In genomic region chr10:45594276-45595157, GRCh38 we compare ENCODE assay signal across 1 cellular context.
A peak's percentile ranks its signal among the peaks of the same experiment; 100 is the strongest.
TF ChIP-seq lines count a peak whose summit lies in the region.

No MANE protein-coding gene starts in this region.

TF ChIP-seq in HepG2, 621 proteins besides CTCF, POLR2A, EP300 and RAD21 (continued from another document and continues in another):
- TF ChIP-seq GABPA (IDR thresholded peaks at IDR 0.05; ENCODE audit: low read depth, low read length) = no peak
- 0 out of 2 replicates have a peak, but pooled peaks have one; percentile 35 for TF ChIP-seq GABPA (CRISPR knock-in tag; IDR thresholded peaks at IDR 0.05; ENCODE audit: low read depth)
- no peak for TF ChIP-seq ZNF383 (CRISPR knock-in tag; IDR thresholded peaks at IDR 0.05; ENCODE audit: borderline replicate concordance)
- no peak for TF ChIP-seq AKAP8 (CRISPR knock-in tag; IDR thresholded peaks at IDR 0.05)
- peak; percentile 38; the same call in 1 of the 2 replicates for TF ChIP-seq SMAD3 (CRISPR knock-in tag; IDR thresholded peaks at IDR 0.05)
- TF ChIP-seq ZNF713 (CRISPR knock-in tag; IDR thresholded peaks at IDR 0.05) = no peak
- peak; percentile 86 for TF ChIP-seq ZNF747 (CRISPR knock-in tag; IDR thresholded peaks at IDR 0.05; ENCODE audit: borderline replicate concordance)
- peak; percentile 39; the same call in 1 of the 2 replicates for TF ChIP-seq ZNF292 (CRISPR knock-in tag; IDR thresholded peaks at IDR 0.05; ENCODE audit: borderline replicate concordance, low read depth)
- TF ChIP-seq NPAS2 (CRISPR knock-in tag; IDR thresholded peaks at IDR 0.05; ENCODE audit: borderline replicate concordance) = no peak
- TF ChIP-seq SNAI1 (CRISPR knock-in tag; IDR thresholded peaks at IDR 0.05; ENCODE audit: borderline replicate concordance) = no peak
- TF ChIP-seq PBX3 (CRISPR knock-in tag; IDR thresholded peaks at IDR 0.05; ENCODE audit: borderline replicate concordance) = no peak
- TF ChIP-seq ZNF33A (CRISPR knock-in tag; IDR thresholded peaks at IDR 0.05; ENCODE audit: borderline replicate concordance) = 0 out of 2 replicates have a peak, but pooled peaks have one; percentile 20
- no peak for TF ChIP-seq TAF15 (IDR thresholded peaks at IDR 0.05; ENCODE audit: low read depth, low read length, poor library complexity, severe bottlenecking)
- TF ChIP-seq ATF4 (CRISPR knock-in tag; IDR thresholded peaks at IDR 0.05) = peak in 1 of 2 experiments; percentile 49; a peak in 2 of 4 replicates
- TF ChIP-seq IRF1 (CRISPR knock-in tag; IDR thresholded peaks at IDR 0.05; ENCODE audit: low read depth) = peak; percentile 32; the same call in 1 of the 2 replicates
- TF ChIP-seq ZNF138 (CRISPR knock-in tag; IDR thresholded peaks at IDR 0.05; ENCODE audit: low read depth) = peak; percentile 69; the same call in 1 of the 2 replicates
- no peak for TF ChIP-seq SOX13 (IDR thresholded peaks at IDR 0.05)
- TF ChIP-seq SOX13 (CRISPR knock-in tag; conservative IDR thresholded peaks at IDR 0.05 in 1 of 2, IDR thresholded peaks at IDR 0.05 in 1 of 2) = peak in 1 of 2 experiments; percentile 80; a peak in 2 of 4 replicates
- peak; percentile 41; the same call in 1 of the 2 replicates for TF ChIP-seq ZNF770 (CRISPR knock-in tag; IDR thresholded peaks at IDR 0.05)
- TF ChIP-seq BRD4 (CRISPR knock-in tag; IDR thresholded peaks at IDR 0.05) = peak; percentile 83
- TF ChIP-seq ZNF441 (CRISPR knock-in tag; IDR thresholded peaks at IDR 0.05; ENCODE audit: borderline replicate concordance) = no peak
- peak; percentile 68; the same call in 1 of the 2 replicates for TF ChIP-seq ZNF777 (CRISPR knock-in tag; IDR thresholded peaks at IDR 0.05)
- peak; percentile 91; the same call in 1 of the 2 replicates for TF ChIP-seq NKX3-1 (CRISPR knock-in tag; IDR thresholded peaks at IDR 0.05)
- no peak for TF ChIP-seq ZNF761 (CRISPR knock-in tag; conservative IDR thresholded peaks at IDR 0.05)
- TF ChIP-seq FUBP1 (CRISPR knock-in tag; IDR thresholded peaks at IDR 0.05; ENCODE audit: borderline replicate concordance) = no peak
- TF ChIP-seq ZNF724P (CRISPR knock-in tag; IDR thresholded peaks at IDR 0.05; ENCODE audit: borderline replicate concordance) = peak; percentile 91; the same call in 1 of the 2 replicates
- no peak for TF ChIP-seq PAX8 (CRISPR knock-in tag; IDR thresholded peaks at IDR 0.05; ENCODE audit: borderline replicate concordance)
- peak; percentile 89 for TF ChIP-seq RXRA (CRISPR knock-in tag; IDR thresholded peaks at IDR 0.05)
- peak; percentile 73; the same call in 1 of the 2 replicates for TF ChIP-seq ZBTB3 (CRISPR knock-in tag; IDR thresholded peaks at IDR 0.05; ENCODE audit: borderline replicate concordance, low read depth)
- TF ChIP-seq ZNF451 (CRISPR knock-in tag; IDR thresholded peaks at IDR 0.05) = peak; percentile 91
- TF ChIP-seq U2AF2 (IDR thresholded peaks at IDR 0.05; ENCODE audit: low read depth, low read length) = peak; percentile 88; the same call in 1 of the 2 replicates
- TF ChIP-seq ZNF205 (CRISPR knock-in tag; IDR thresholded peaks at IDR 0.05) = peak; percentile 67; the same call in 1 of the 2 replicates
- no peak for TF ChIP-seq MAFF (IDR thresholded peaks at IDR 0.05; ENCODE audit: low read depth, low read length)
- 0 out of 2 replicates have a peak, but pooled peaks have one; percentile 72 for TF ChIP-seq ZBTB43 (CRISPR knock-in tag; conservative IDR thresholded peaks at IDR 0.05)
- no peak for TF ChIP-seq PAF1 (CRISPR knock-in tag; IDR thresholded peaks at IDR 0.05)
- no peak for TF ChIP-seq NFE2 (CRISPR knock-in tag; IDR thresholded peaks at IDR 0.05)
- TF ChIP-seq ATF5 (CRISPR knock-in tag; IDR thresholded peaks at IDR 0.05; ENCODE audit: low read depth) = no peak
- peak; percentile 98 for TF ChIP-seq YEATS4 (CRISPR knock-in tag; IDR thresholded peaks at IDR 0.05; ENCODE audit: borderline replicate concordance)
- no peak for TF ChIP-seq ZNF569 (CRISPR knock-in tag; IDR thresholded peaks at IDR 0.05; ENCODE audit: borderline replicate concordance)
- no peak for TF ChIP-seq NR2F6 (IDR thresholded peaks at IDR 0.05)
- peak; percentile 49; the same call in 1 of the 2 replicates for TF ChIP-seq NR2F6 (CRISPR knock-in tag; IDR thresholded peaks at IDR 0.05)
- TF ChIP-seq ZFP36 (IDR thresholded peaks at IDR 0.05; ENCODE audit: borderline replicate concordance, low read depth, low read length, partially characterized antibody) = no peak
- peak; percentile 95 for TF ChIP-seq ZFY (CRISPR knock-in tag; IDR thresholded peaks at IDR 0.05)
- peak; percentile 70; the same call in 1 of the 2 replicates for TF ChIP-seq ELF3 (CRISPR knock-in tag; IDR thresholded peaks at IDR 0.05)
- TF ChIP-seq ZNF879 (CRISPR knock-in tag; IDR thresholded peaks at IDR 0.05) = no peak
- TF ChIP-seq LCORL (IDR thresholded peaks at IDR 0.05) = no peak
- TF ChIP-seq LCORL (CRISPR knock-in tag; IDR thresholded peaks at IDR 0.05) = no peak
- TF ChIP-seq ZNF362 (CRISPR knock-in tag; IDR thresholded peaks at IDR 0.05; ENCODE audit: borderline replicate concordance) = no peak
- no peak; the same call in none of the 2 replicates for TF ChIP-seq SP2 (CRISPR knock-in tag; IDR thresholded peaks at IDR 0.05)
- TF ChIP-seq TGIF2 (CRISPR knock-in tag; IDR thresholded peaks at IDR 0.05) = peak; percentile 97
- TF ChIP-seq ZNF768 (CRISPR knock-in tag; IDR thresholded peaks at IDR 0.05) = peak; percentile 51; the same call in 1 of the 2 replicates
- peak; percentile 43 for TF ChIP-seq KDM6A (CRISPR knock-in tag; IDR thresholded peaks at IDR 0.05; ENCODE audit: low read depth)
- no peak for TF ChIP-seq ZNF431 (CRISPR knock-in tag; IDR thresholded peaks at IDR 0.05; ENCODE audit: borderline replicate concordance, low read depth)
- TF ChIP-seq HMG20A (CRISPR knock-in tag; IDR thresholded peaks at IDR 0.05; ENCODE audit: borderline replicate concordance) = no peak
- TF ChIP-seq ZNF557 (CRISPR knock-in tag; IDR thresholded peaks at IDR 0.05) = peak; percentile 19; the same call in 1 of the 2 replicates
- no peak for TF ChIP-seq ZSCAN12 (CRISPR knock-in tag; IDR thresholded peaks at IDR 0.05)
- TF ChIP-seq GPN1 (CRISPR knock-in tag; IDR thresholded peaks at IDR 0.05; ENCODE audit: borderline replicate concordance) = peak; percentile 37; the same call in 1 of the 2 replicates
- TF ChIP-seq ZNF607 (CRISPR knock-in tag; IDR thresholded peaks at IDR 0.05; ENCODE audit: borderline replicate concordance) = peak; percentile 92
- TF ChIP-seq ZBTB46 (CRISPR knock-in tag; IDR thresholded peaks at IDR 0.05; ENCODE audit: borderline replicate concordance) = no peak
- TF ChIP-seq JUND (CRISPR knock-in tag; IDR thresholded peaks at IDR 0.05) = peak; percentile 45; the same call in 1 of the 2 replicates
- peak; percentile 96 for TF ChIP-seq ZGPAT (CRISPR knock-in tag; IDR thresholded peaks at IDR 0.05)
- no peak for TF ChIP-seq ZNF282 (IDR thresholded peaks at IDR 0.05; ENCODE audit: partially characterized antibody)
- TF ChIP-seq KAT7 (CRISPR knock-in tag; IDR thresholded peaks at IDR 0.05; ENCODE audit: borderline replicate concordance) = peak; percentile 83
